23 cellular contexts compared by ENCODE assay signal in the genomic region with DNA sequence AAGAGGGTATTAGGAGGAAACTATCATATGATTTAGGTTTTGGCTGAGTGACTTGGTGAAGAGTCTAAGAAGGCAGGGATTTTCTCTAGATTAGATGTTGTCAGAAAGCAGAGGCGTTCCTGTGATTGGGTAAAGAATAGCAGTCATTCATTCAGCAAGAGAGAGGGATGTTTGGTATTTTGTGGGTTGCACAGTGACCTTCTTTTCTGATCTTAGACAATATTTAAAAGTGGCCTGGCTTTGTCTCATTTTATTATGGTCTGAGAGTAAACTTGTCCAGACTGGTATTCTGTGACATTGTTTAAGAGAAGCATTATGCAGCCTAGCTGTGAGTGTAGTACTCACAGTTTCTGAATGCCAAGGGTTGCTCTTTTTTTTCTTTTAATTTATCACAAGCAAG. TPM values are rescaled to one million over a fixed set of nuclear protein-coding genes. Genes with fewer than 3 reads are reported as not detected.
DNase-seq lines count a peak whose midpoint lies in the region; ATAC-seq and TF ChIP-seq lines count a peak whose summit lies in the region.
"Had no signal": no experiment of that assay in that cellular context is flagged by ENCODE, and none has a peak within 500 bp of the region (broad histone marks: within the 10 kb centered on the region; RNA-seq: fewer than 3 reads in every experiment).

No MANE protein-coding gene starts in this region.

- intact Hi-C loops in colonic mucosa (cut with DNase I) (loop anchor here (5.0 to 10.0 kb wide), 2 partner anchors 56 to 369 kb away; no protein-coding TSS in a partner anchor), left colon (cut with DNase I, micrococcal nuclease) (loop anchor here in 1 of 2 donors (5.0 kb wide), 1 partner anchor 66 kb away; no protein-coding TSS in a partner anchor), testis (cut with DNase I; ENCODE audit: low total_unique reads) (no loop called here)

- 73 to 83% methylated on average over 1 of the region's 1 CpG for WGBS in testis, 2 donors

- H3K4me3 ChIP-seq in Loucy (ENCODE audit: low read length, poor library complexity, severe bottlenecking) (no peak overlapping the region), colonic mucosa (no peak overlapping the region), testis (no peak overlapping the region), foreskin fibroblast (ENCODE audit: low read depth in 1 of 2, low read length in 2 of 2) (no peak overlapping the region)
- H3K4me3 ChIP-seq: K562, SJCRH30 had no signal

- no peaks in the 10 kb centered on the region for H3F3A ChIP-seq in Loucy (ENCODE audit: low read depth)

- H3K27ac ChIP-seq in colonic mucosa (peak overlapping the region; percentile 67), testis (peak overlapping the region; percentile 34 to 67)
- H3K27ac ChIP-seq: HL-60, SJCRH30 had no signal

- no peaks in the 10 kb centered on the region for H4K20me1 ChIP-seq in Loucy (ENCODE audit: insufficient read depth, low read length, poor library complexity, severe bottlenecking)

- H3K9ac ChIP-seq in Loucy (ENCODE audit: low read depth, low read length, poor library complexity, severe bottlenecking) (no peak overlapping the region), colonic mucosa (ENCODE audit: low read depth in 2 of 2, low read length in 2 of 2) (peak overlapping the region in 1 of 2 donors; percentile 12)

- no peaks in the 10 kb centered on the region for H3K4me1 ChIP-seq in Loucy (ENCODE audit: insufficient read depth, low read length, poor library complexity, severe bottlenecking)
- H3K4me1 ChIP-seq in colonic mucosa, result no peaks in the 10 kb centered on the region
- H3K4me1 ChIP-seq in testis, result peaks cover 22% of the 10 kb centered on the region
- H3K4me1 ChIP-seq: BE2C, SJCRH30 had no signal

- no peaks in the 10 kb centered on the region for H3K9me3 ChIP-seq in Loucy (ENCODE audit: insufficient read depth, low read depth, low read length)
- no peaks in the 10 kb centered on the region for H3K9me3 ChIP-seq in colonic mucosa
- no peaks in the 10 kb centered on the region for H3K9me3 ChIP-seq in testis
- H3K9me3 ChIP-seq: BE2C had no signal

- TF ChIP-seq CTCF in Loucy (conservative IDR thresholded peaks at IDR 0.05; ENCODE audit: low read length) (no peak), colonic mucosa (IDR thresholded peaks at IDR 0.05) (no peak), testis (IDR thresholded peaks at IDR 0.05) (no peak), foreskin fibroblast (IDR thresholded peaks at IDR 0.05; ENCODE audit: low read depth, low read length) (no peak)

- H3K9me2 ChIP-seq in Loucy (replicated peaks; ENCODE audit: low read depth, low read length), result no peaks in the 10 kb centered on the region

- DNase-seq in colonic mucosa, result no peak
- no peak for DNase-seq in left colon
- no peak for DNase-seq in testis
- no peak for DNase-seq in DMS79 (lab: John Stamatoyannopoulos, UW)
- no peak for DNase-seq in Kasumi-1 (lab: John Stamatoyannopoulos, UW)
- DNase-seq in foreskin fibroblast, result no peak
- DNase-seq: BE2C, COR-L47, DMS79 treated with DMSO at 0.1 percent for 48 hours, H7, NCI-H1092, NCI-H1436, NCI-H187 treated with DMSO at 0.1 percent for 48 hours, NCI-H2171, NCI-H524 treated with DMSO at 0.1 percent for 48 hours, NCI-H82, SJCRH30 had no signal

- no peak for TF ChIP-seq POLR2A in testis (IDR thresholded peaks at IDR 0.05)

- H2AFZ ChIP-seq in Loucy (ENCODE audit: low read length), result 0 out of 2 replicates have a peak overlapping the region, but pooled peaks have one; percentile 4

- ATAC-seq in left colon, result peak; percentile 15
- ATAC-seq: HepG2, K562, Panc1 had no signal

- no peaks in the 10 kb centered on the region for H3K79me2 ChIP-seq in Loucy (ENCODE audit: insufficient read depth, low read length)

- no peaks in the 10 kb centered on the region for H3K27me3 ChIP-seq in Loucy (ENCODE audit: insufficient read depth, low read length, poor library complexity, severe bottlenecking)
- H3K27me3 ChIP-seq in colonic mucosa, result no peaks in the 10 kb centered on the region
- no peaks in the 10 kb centered on the region for H3K27me3 ChIP-seq in testis
- H3K27me3 ChIP-seq: BE2C, SJCRH30 had no signal

- H3K4me2 ChIP-seq in Loucy (ENCODE audit: low read depth, low read length, poor library complexity, severe bottlenecking), result no peak overlapping the region

- no peaks in the 10 kb centered on the region for H3K36me3 ChIP-seq in Loucy (ENCODE audit: insufficient read depth, low read length)
- H3K36me3 ChIP-seq in colonic mucosa, result no peaks in the 10 kb centered on the region
- H3K36me3 ChIP-seq in testis (ENCODE audit: low read depth, missing control alignments), result no peaks in the 10 kb centered on the region
- H3K36me3 ChIP-seq: BE2C, SJCRH30 had no signal

RNA-seq across cellular contexts. Expression of a gene that starts 18.5 kb away (rescaled TPM):
- total RNA-seq in colonic mucosa (not detected), left colon (not detected), testis (1 to 10 TPM; 3.6 to 6.8 TPM)
- polyA plus RNA-seq in testis (ENCODE audit: insufficient read depth, low read depth, low replicate concordance), result 2.4 TPM
- total RNA-seq: A673, H7, HepG2, K562, SJCRH30 had no signal
- polyA plus RNA-seq: HepG2, K562 had no signal

Comparison
In these comparisons a context has a peak if more than half of its experiments do, and no peak if none do; other contexts are left out.
1. RNA of a gene that starts 18.5 kb away (total RNA-seq): 3.6 to 6.8 TPM in testis; not detected in left colon and not detected in colonic mucosa; every median in the first group is over 4 times any median in the second.